In genomic region chr9:97398999-97399758, GRCh38 we compare ENCODE assay signal across 8 cellular contexts. TPM values are rescaled to one million over a fixed set of nuclear protein-coding genes. Genes with fewer than 3 reads are reported as not detected.
DNase-seq lines count a peak whose midpoint lies in the region; ATAC-seq and TF ChIP-seq lines count a peak whose summit lies in the region.

No MANE protein-coding gene starts in this region.

- no peaks in the 10 kb centered on the region for H3K36me3 ChIP-seq in mucosa of descending colon (ENCODE audit: low read depth)

- H3K36me3 Mint-ChIP-seq in effector memory CD8-positive, alpha-beta T cell (ENCODE audit: insufficient read depth): no peaks in the 10 kb centered on the region

- H3K9me3 ChIP-seq in mucosa of descending colon: peaks cover 14% of the 10 kb centered on the region

- H3K27ac Mint-ChIP-seq in effector memory CD8-positive, alpha-beta T cell: no peak overlapping the region

- no peak overlapping the region for H3K4me3 ChIP-seq in mucosa of descending colon

- H3K4me1 Mint-ChIP-seq in effector memory CD8-positive, alpha-beta T cell (ENCODE audit: low read depth in 2 of 2): no peaks in the 10 kb centered on the region

- peaks cover 6 to 10% of the 10 kb centered on the region in 2 donors for H3K27me3 Mint-ChIP-seq in effector memory CD8-positive, alpha-beta T cell

- H3K4me1 ChIP-seq in mucosa of descending colon (ENCODE audit: low read depth): no peaks in the 10 kb centered on the region

- TF ChIP-seq CTCF in C4-2B (conservative IDR thresholded peaks at IDR 0.05) (peak; percentile 99), mucosa of descending colon (IDR thresholded peaks at IDR 0.05) (peak; percentile 98)

- no peak overlapping the region for H3K27ac ChIP-seq in C4-2B

- intact Hi-C loops in mucosa of descending colon (cut with DNase I, micrococcal nuclease): loop anchor here (5.0 to 10.0 kb wide), 2 partner anchors 537 to 544 kb away; partner anchors contain the start of gene ZNF782 (in 1 of the 2)

- peak; percentile 70 for DNase-seq in NCI-H226
- DNase-seq in activated CD4-positive, alpha-beta T cell treated with anti-CD3 and anti-CD28 coated beads, Interleukin-2, amount 50 U/mL, for 48 hours: peak; percentile 75 to 82
- DNase-seq in effector memory CD8-positive, alpha-beta T cell: peak; percentile 60 to 68 (median 68)
- peak; percentile 82 to 88 (median 86) for DNase-seq in mucosa of descending colon
- peak; percentile 27 to 45 for DNase-seq in stimulated activated CD8-positive, alpha-beta memory T cell treated with anti-CD3 and anti-CD28 coated beads, Interleukin-7, amount 100 ng/mL, for 1 hour (ENCODE audit: low read depth in 2 of 2)

- peaks cover 0 to 6% of the 10 kb centered on the region in 2 donors for H3K9me3 Mint-ChIP-seq in effector memory CD8-positive, alpha-beta T cell

- peak; percentile 69 for ATAC-seq in GM21529 (IDR thresholded peaks at IDR 0.05; ENCODE audit: unreplicated experiment)
- ATAC-seq in effector memory CD8-positive, alpha-beta T cell (replicated peaks): peak; percentile 88
- peak; percentile 99 for ATAC-seq in mucosa of descending colon
- no peak for ATAC-seq in GM18502 (IDR thresholded peaks at IDR 0.05; ENCODE audit: poor library complexity, unreplicated experiment)

- no peak overlapping the region for H3K4me3 Mint-ChIP-seq in effector memory CD8-positive, alpha-beta T cell

RNA-seq across cellular contexts. Expression of gene TDRD7, which starts 12.7 kb away (rescaled TPM):
- 10 to 100 TPM; 31.1 to 36.6 (median 33.4) TPM for total RNA-seq in mucosa of descending colon

Comparison
In these comparisons a context has a peak if more than half of its experiments do, and no peak if none do; other contexts are left out.
1. DNase-seq: peak in every context shown above with its lines; median percentile 86 in mucosa of descending colon; 78 in activated CD4-positive, alpha-beta T cell treated with anti-CD3 and anti-CD28 coated beads, Interleukin-2, amount 50 U/mL, for 48 hours; 70 in NCI-H226; 68 in effector memory CD8-positive, alpha-beta T cell; 36 in stimulated activated CD8-positive, alpha-beta memory T cell treated with anti-CD3 and anti-CD28 coated beads, Interleukin-7, amount 100 ng/mL, for 1 hour.